17 cellular contexts compared by ENCODE assay signal in genomic region chr1:212359794-212360479, GRCh38. TPM values are rescaled to one million over a fixed set of nuclear protein-coding genes. Genes with fewer than 3 reads are reported as not detected.
DNase-seq lines count a peak whose midpoint lies in the region; ATAC-seq, FAIRE-seq and TF ChIP-seq lines count a peak whose summit lies in the region.
"Had no signal": no experiment of that assay in that cellular context is flagged by ENCODE, and none has a peak within 500 bp of the region (broad histone marks: within the 10 kb centered on the region; RNA-seq: fewer than 3 reads in every experiment).

No MANE protein-coding gene starts in this region.

- H3K4me1 ChIP-seq in K562 (replicated peaks in 1 of 2; ENCODE audit: control insufficient read depth in 2 of 2, insufficient read depth in 2 of 2, low read length in 2 of 2): no peaks in the 10 kb centered on the region
- H3K4me1 ChIP-seq: transverse colon had no signal

- no peak for FAIRE-seq in K562 (lab: Jason Lieb, UNC)
- FAIRE-seq: GM12878, keratinocyte had no signal

- no peak for DNase-seq in activated CD4-positive, alpha-beta T cell treated with anti-CD3 and anti-CD28 coated beads, Interleukin-2, amount 10 ng/mL, durations not matched to agents 7 days and 5 days
- DNase-seq in activated CD4-positive, alpha-beta T cell treated with anti-CD3 and anti-CD28 coated beads, Interleukin-2, amount 50 U/mL, for 1 hour: no peak
- DNase-seq in T-cell (no peak), K562 (ENCODE audit: extremely low read depth in 1 of 4, low spot score in 3 of 4) (no peak), SHP77 (lab: John Stamatoyannopoulos, UW) (no peak), osteocyte (ENCODE audit: extremely low spot score, unreplicated experiment) (no peak)
- DNase-seq in stimulated activated CD8-positive, alpha-beta memory T cell treated with anti-CD3 and anti-CD28 coated beads, Interleukin-4, amount 100 ng/mL, for 48 hours: peak; percentile 34
- DNase-seq: brain microvascular endothelial cell; NCI-H2029; NCI-H510A; SHP77 treated with DMSO at 0.1 percent for 48 hours; stimulated activated CD4-positive, alpha-beta T cell treated with anti-CD3 and anti-CD28 coated beads, Interleukin-4, amount 100 ng/mL, for 4 hours; transverse colon had no signal

- BruUV-seq in K562 (replicated peaks; lab: Mats Ljungman, UMichigan): no TSS peak

- H3K9me1 ChIP-seq in K562 (ENCODE audit: control insufficient read depth, insufficient read depth, low read length): no peaks in the 10 kb centered on the region

- intact Hi-C loops in K562 (cut with micrococcal nuclease): no loop called here

- peak overlapping the region; percentile 55 for H3K27ac Mint-ChIP-seq in activated CD4-positive, alpha-beta T cell treated with anti-CD3 and anti-CD28 coated beads, Interleukin-2, amount 10 ng/mL, durations not matched to agents 7 days and 5 days
- H3K27ac Mint-ChIP-seq in T-cell (peak overlapping the region; percentile 47 to 82), osteocyte (ENCODE audit: unreplicated experiment) (no peak overlapping the region)

- no peaks in the 10 kb centered on the region for H3K27me3 Mint-ChIP-seq in activated CD4-positive, alpha-beta T cell treated with anti-CD3 and anti-CD28 coated beads, Interleukin-2, amount 10 ng/mL, durations not matched to agents 7 days and 5 days
- H3K27me3 Mint-ChIP-seq in T-cell (no peaks in the 10 kb centered on the region), osteocyte (ENCODE audit: unreplicated experiment) (no peaks in the 10 kb centered on the region)

- no peak for TF ChIP-seq POLR2A in K562 (conservative IDR thresholded peaks at IDR 0.05)

- peaks cover 8% of the 10 kb centered on the region for H3K4me1 Mint-ChIP-seq in activated CD4-positive, alpha-beta T cell treated with anti-CD3 and anti-CD28 coated beads, Interleukin-2, amount 10 ng/mL, durations not matched to agents 7 days and 5 days
- H3K4me1 Mint-ChIP-seq in T-cell (no peaks in the 10 kb centered on the region), osteocyte (ENCODE audit: unreplicated experiment) (no peaks in the 10 kb centered on the region)

- H3K4me3 ChIP-seq in K562: no peak overlapping the region
- H3K4me3 ChIP-seq: GM12878, transverse colon had no signal

- no peak overlapping the region for H3K4me2 ChIP-seq in K562 (ENCODE audit: insufficient read depth, low read length)

- 60% methylated on average over 4 of the region's 4 CpGs for WGBS in K562 (ENCODE audit: insufficient coverage, low coverage, missing lambda C conversion rate)

- no peak overlapping the region for H3K27ac ChIP-seq in K562 (ENCODE audit: extremely low read depth, low read depth, low read length)
- H3K27ac ChIP-seq: brain microvascular endothelial cell, transverse colon had no signal

- peaks cover 81% of the 10 kb centered on the region for H3K36me3 ChIP-seq in K562 (ENCODE audit: control insufficient read depth, insufficient read depth, low read length)

- TF ChIP-seq CTCF in K562 (IDR thresholded peaks at IDR 0.05 in 2 of 3, conservative IDR thresholded peaks at IDR 0.05 in 1 of 3; ENCODE audit: insufficient read depth in 2 of 3, low read depth in 1 of 3, low read length in 3 of 3) (no peak), osteocyte (IDR thresholded peaks at IDR 0.05) (no peak)

- H3K36me3 Mint-ChIP-seq in activated CD4-positive, alpha-beta T cell treated with anti-CD3 and anti-CD28 coated beads, Interleukin-2, amount 10 ng/mL, durations not matched to agents 7 days and 5 days (ENCODE audit: low read depth): peaks cover 47% of the 10 kb centered on the region
- peaks cover 41% of the 10 kb centered on the region for H3K36me3 Mint-ChIP-seq in T-cell
- peaks cover 36% of the 10 kb centered on the region for H3K36me3 Mint-ChIP-seq in osteocyte (ENCODE audit: unreplicated experiment)

- in situ Hi-C loops in K562 (cut with MboI): loop anchor here (25.0 kb wide), 1 partner anchor 673 kb away; the partner anchor contains the start of gene NEK2

- CTCF ChIA-PET in activated CD4-positive, alpha-beta T cell treated with anti-CD3 and anti-CD28 coated beads, Interleukin-2, amount 10 ng/mL, durations not matched to agents 7 days and 5 days (lab: Charles Lee): interaction anchor here (0.7 kb wide), 1 partner anchor 8 kb away, joined by 3 read pairs; no protein-coding TSS in a partner anchor
- CTCF ChIA-PET in T-cell (lab: Charles Lee) (no interaction called here), K562 (lab: Yijun Ruan, JAX; ENCODE audit: low intra/inter-chr PET ratio) (no interaction called here)

- no peak for TF ChIP-seq RAD21 in K562 (CRISPR knock-in tag; conservative IDR thresholded peaks at IDR 0.05 in 1 of 2, IDR thresholded peaks at IDR 0.05 in 1 of 2)

- H3K27me3 ChIP-seq in K562 (ENCODE audit: control insufficient read depth in 2 of 2, insufficient read depth in 2 of 2, low read length in 2 of 2): no peaks in the 10 kb centered on the region
- H3K27me3 ChIP-seq: brain microvascular endothelial cell, transverse colon had no signal

- TF ChIP-seq EP300 in K562 (IDR thresholded peaks at IDR 0.05; ENCODE audit: low read length): no peak

- no peak overlapping the region for H3K9ac ChIP-seq in K562 (ENCODE audit: insufficient read depth in 1 of 2, low read depth in 2 of 2, low read length in 2 of 2)

- ATAC-seq in T-cell (replicated peaks in 1 of 4) (no peak), K562 (no peak), HG02884 (IDR thresholded peaks at IDR 0.05; ENCODE audit: unreplicated experiment) (no peak)
- ATAC-seq: GM12878, sciatic nerve had no signal

- POLR2A ChIA-PET in activated CD4-positive, alpha-beta T cell treated with anti-CD3 and anti-CD28 coated beads, Interleukin-2, amount 10 ng/mL, durations not matched to agents 7 days and 5 days (lab: Charles Lee): no interaction called here
- POLR2A ChIA-PET in T-cell (lab: Charles Lee) (no interaction called here), K562 (lab: Yijun Ruan, JAX) (interaction anchor here (1.0 kb wide), 1 partner anchor 8 kb away, joined by 6 read pairs; no protein-coding TSS in a partner anchor)

- no peaks in the 10 kb centered on the region for H4K20me1 ChIP-seq in K562 (replicated peaks; ENCODE audit: control insufficient read depth, insufficient read depth, low read length)

- H3K9me3 Mint-ChIP-seq in activated CD4-positive, alpha-beta T cell treated with anti-CD3 and anti-CD28 coated beads, Interleukin-2, amount 10 ng/mL, durations not matched to agents 7 days and 5 days: no peaks in the 10 kb centered on the region
- H3K9me3 Mint-ChIP-seq in T-cell (no peaks in the 10 kb centered on the region), osteocyte (ENCODE audit: unreplicated experiment) (no peaks in the 10 kb centered on the region)

- H2AFZ ChIP-seq in K562 (ENCODE audit: low read depth, low read length): no peak overlapping the region

- H3K4me3 Mint-ChIP-seq in activated CD4-positive, alpha-beta T cell treated with anti-CD3 and anti-CD28 coated beads, Interleukin-2, amount 10 ng/mL, durations not matched to agents 7 days and 5 days: no peak overlapping the region
- no peak overlapping the region for H3K4me3 Mint-ChIP-seq in T-cell
- H3K4me3 Mint-ChIP-seq in osteocyte (ENCODE audit: unreplicated experiment): no peak overlapping the region

- no peaks in the 10 kb centered on the region for H3K79me2 ChIP-seq in K562 (ENCODE audit: control insufficient read depth, insufficient read depth, low read length)

- H3K9me3 ChIP-seq in K562 (replicated peaks; ENCODE audit: control insufficient read depth, insufficient read depth, low read depth, low read length): no peaks in the 10 kb centered on the region
- H3K9me3 ChIP-seq: transverse colon had no signal

TF ChIP-seq in K562, 482 proteins besides CTCF, POLR2A, EP300 and RAD21:
- TF ChIP-seq KAT7 (CRISPR knock-in tag; IDR thresholded peaks at IDR 0.05; ENCODE audit: borderline replicate concordance) (0 out of 2 replicates have a peak, but pooled peaks have one; percentile 31), ATF3 (IDR thresholded peaks at IDR 0.05) (no peak), ATF3 (CRISPR knock-in tag; conservative IDR thresholded peaks at IDR 0.05) (no peak)
TF ChIP-seq in K562: peak in this region for 1.

RNA-seq across cellular contexts. Expression of gene PACC1, which starts 54.7 kb away (rescaled TPM):
- total RNA-seq in activated CD4-positive, alpha-beta T cell treated with anti-CD3 and anti-CD28 coated beads, Interleukin-2, amount 10 ng/mL, durations not matched to agents 7 days and 5 days: 10 to 100 TPM in 1 of 2 experiments, 1 to 10 TPM in 1; 9.0 to 12.2 TPM
- total RNA-seq in T-cell: 10 to 100 TPM in 3 of 5 donors, 1 to 10 TPM in 2; 5.5 to 16.4 (median 11.1) TPM
- 20.1 and 37.7 TPM in 2 replicates for total RNA-seq in K562 (2011; cell fraction: chromatin; rRNA removed; ENCODE audit: low replicate concordance)
- 34.2 and 37.6 TPM in 2 replicates for total RNA-seq in K562 (2011; cell fraction: nucleolus; rRNA removed)
- 23.3 and 27.4 TPM in 2 replicates for total RNA-seq in K562 (2011; cell fraction: nucleoplasm; rRNA removed)
- total RNA-seq in K562 (2014; rRNA removed): 10.2 and 19.9 TPM in 2 replicates
- total RNA-seq in K562 (2014; rRNA removed; fragmentation: Illumina TruSeq; extraction: Trizol): 17.7 and 19.3 TPM in 2 replicates
- total RNA-seq in K562 (2015; rRNA removed; fragmentation: Illumina TruSeq; extraction: Trizol): 16.4 and 17.9 TPM in 2 replicates
- total RNA-seq in K562 (2021): 14.7 and 18.1 TPM in 2 replicates
- polyA plus RNA-seq in K562 (2011; rRNA removed): 17.3 and 22.0 TPM in 2 replicates
- 23.6 and 25.5 TPM in 2 replicates for polyA plus RNA-seq in K562 (2011; cell fraction: cytosol; rRNA removed)
- polyA plus RNA-seq in K562 (2011; cell fraction: nucleus; rRNA removed): 22.9 and 24.1 TPM in 2 replicates
- 7.3 and 12.3 TPM in 2 replicates for polyA plus RNA-seq in K562 (2012)
- 13.1 and 14.9 TPM in 2 replicates for polyA plus RNA-seq in K562 (2014; fragmentation: Illumina TruSeq; extraction: Trizol)
- 10 to 100 TPM in 1 of 2 experiments, 1 to 10 TPM in 1; 7.1 to 10.6 TPM for polyA plus RNA-seq in K562 (2014; fragmentation: Nextera tagmentation; extraction: Ambion mirVana)
- polyA plus RNA-seq in K562 (2014; rRNA removed): 14.3 and 15.3 TPM in 2 replicates
- polyA minus RNA-seq in K562 (2011; rRNA and poly(A)+ RNA removed): 21.0 and 27.3 TPM in 2 replicates
- 19.5 and 19.6 TPM in 2 replicates for polyA minus RNA-seq in K562 (2011; cell fraction: cytosol; rRNA and poly(A)+ RNA removed)
- polyA minus RNA-seq in K562 (2011; cell fraction: nucleus; rRNA and poly(A)+ RNA removed): 23.6 and 30.5 TPM in 2 replicates
- 9.9 and 11.4 TPM in 2 replicates for total RNA-seq in osteocyte
